In genomic region chr2:120594856-120595685, GRCh38 we compare ENCODE assay signal across 14 cellular contexts.
DNase-seq lines count a peak whose midpoint lies in the region; ATAC-seq, FAIRE-seq and TF ChIP-seq lines count a peak whose summit lies in the region.
"Had no signal": no experiment of that assay in that cellular context is flagged by ENCODE, and none has a peak within 500 bp of the region (broad histone marks: within the 10 kb centered on the region; RNA-seq: fewer than 3 reads in every experiment).

No MANE protein-coding gene starts in this region.

- POLR2A ChIA-PET in K562 (lab: Yijun Ruan, JAX): interaction anchor here (0.7 to 1.0 kb wide), 2 partner anchors 7 to 34 kb away, joined by 3 read pairs; no protein-coding TSS in a partner anchor

- H3K9ac ChIP-seq in K562 (ENCODE audit: insufficient read depth in 1 of 2, low read depth in 2 of 2, low read length in 2 of 2) (no peak overlapping the region), trophoblast cell (ENCODE audit: low read length) (no peak overlapping the region)

- CTCF ChIA-PET in K562 (lab: Yijun Ruan, JAX; ENCODE audit: low intra/inter-chr PET ratio): no interaction called here

- no peak for FAIRE-seq in K562 (lab: Jason Lieb, UNC)

- no peak overlapping the region for H4K91ac ChIP-seq in trophoblast cell (ENCODE audit: low read depth, low read length)

- no peaks in the 10 kb centered on the region for H3K79me1 ChIP-seq in trophoblast cell (ENCODE audit: low read length)

- H3K4me2 ChIP-seq in K562 (ENCODE audit: insufficient read depth, low read length): no peak overlapping the region
- H3K4me2 ChIP-seq in trophoblast cell (ENCODE audit: low read length): no peak overlapping the region
- H3K4me2 ChIP-seq: smooth muscle cell had no signal

- TF ChIP-seq RAD21 in K562 (CRISPR knock-in tag; conservative IDR thresholded peaks at IDR 0.05 in 1 of 2, IDR thresholded peaks at IDR 0.05 in 1 of 2): no peak

- no peaks in the 10 kb centered on the region for H3K79me2 ChIP-seq in K562 (ENCODE audit: control insufficient read depth, insufficient read depth, low read length)
- H3K79me2 ChIP-seq in trophoblast cell (ENCODE audit: control insufficient read depth, insufficient read depth, low read length, poor library complexity): no peaks in the 10 kb centered on the region

- H3K27me3 ChIP-seq in K562 (ENCODE audit: control insufficient read depth in 2 of 2, insufficient read depth in 2 of 2, low read length in 2 of 2) (peaks cover 5 to 60% of the 10 kb centered on the region in 2 experiments; a peak in 3 of 5 replicates), lung (ENCODE audit: control insufficient read depth, insufficient read depth) (no peaks in the 10 kb centered on the region), esophagus squamous epithelium (peaks cover 0 to 86% (median 0%) of the 10 kb centered on the region in 4 donors), trophoblast cell (ENCODE audit: insufficient read depth, low read length) (no peaks in the 10 kb centered on the region)

- peak; percentile 18 for DNase-seq in COLO668 (lab: John Stamatoyannopoulos, UW; ENCODE audit: unreplicated experiment)
- DNase-seq in HPDE6-E6E7 (ENCODE audit: extremely low spot score): peak; percentile 73
- peak; percentile 14 to 49 (median 39) for DNase-seq in K562 (ENCODE audit: extremely low read depth in 1 of 4, low spot score in 3 of 4)
- peak; percentile 43 for DNase-seq in lung (ENCODE audit: low spot score)
- DNase-seq in T-helper 2 cell: no peak
- DNase-seq in esophagus squamous epithelium (lab: John Stamatoyannopoulos, UW): no peak
- no peak for DNase-seq in trophoblast cell
- DNase-seq: erythroblast, natural killer cell, NCI-H446 treated with DMSO at 0.1 percent for 48 hours had no signal

- H3K4me3 ChIP-seq in K562 (no peak overlapping the region), lung (no peak overlapping the region), esophagus squamous epithelium (no peak overlapping the region), trophoblast cell (ENCODE audit: low read depth, low read length) (no peak overlapping the region)
- H3K4me3 ChIP-seq: HAP-1, smooth muscle cell had no signal

- no peak overlapping the region for H4K12ac ChIP-seq in trophoblast cell (ENCODE audit: low read depth, low read length)

- no peaks in the 10 kb centered on the region for H3K4me1 ChIP-seq in K562 (replicated peaks in 1 of 2; ENCODE audit: control insufficient read depth in 2 of 2, insufficient read depth in 2 of 2, low read length in 2 of 2)
- H3K4me1 ChIP-seq in lung (ENCODE audit: control insufficient read depth in 2 of 2, insufficient read depth in 2 of 2, low read length in 2 of 2): peaks cover 0 to 10% of the 10 kb centered on the region in 2 donors
- peaks cover 0 to 41% (median 19%) of the 10 kb centered on the region in 3 donors for H3K4me1 ChIP-seq in esophagus squamous epithelium
- peaks cover 0 to 4% of the 10 kb centered on the region in 2 experiments for H3K4me1 ChIP-seq in trophoblast cell (ENCODE audit: control insufficient read depth in 1 of 2, insufficient read depth in 2 of 2, low read length in 2 of 2)
- H3K4me1 ChIP-seq: HAP-1 had no signal

- H4K20me1 ChIP-seq in K562 (replicated peaks; ENCODE audit: control insufficient read depth, insufficient read depth, low read length): peaks cover 5% of the 10 kb centered on the region; the same call in 1 of the 2 replicates

- intact Hi-C loops in K562 (cut with micrococcal nuclease): no loop called here
- intact Hi-C loops in esophagus squamous epithelium (cut with DNase I): no loop called here

- TF ChIP-seq EP300 in K562 (IDR thresholded peaks at IDR 0.05; ENCODE audit: low read length): no peak

- no peak overlapping the region for H2BK120ac ChIP-seq in trophoblast cell (ENCODE audit: insufficient read depth, low read length, poor library complexity)

- H3K9me3 ChIP-seq in K562 (replicated peaks; ENCODE audit: control insufficient read depth, insufficient read depth, low read depth, low read length): no peaks in the 10 kb centered on the region
- peaks cover 0 to 2% of the 10 kb centered on the region in 2 donors for H3K9me3 ChIP-seq in lung (ENCODE audit: control insufficient read depth in 2 of 2, insufficient read depth in 1 of 2, low read length in 1 of 2)
- H3K9me3 ChIP-seq in esophagus squamous epithelium: no peaks in the 10 kb centered on the region
- H3K9me3 ChIP-seq in trophoblast cell (ENCODE audit: insufficient read depth, low read depth, low read length): no peaks in the 10 kb centered on the region
- H3K9me3 ChIP-seq: HAP-1 had no signal

- H3K27ac ChIP-seq in K562 (ENCODE audit: extremely low read depth, low read depth, low read length): no peak overlapping the region
- peak overlapping the region in 1 of 2 donors; percentile 5 for H3K27ac ChIP-seq in lung (ENCODE audit: low read depth in 1 of 2, low read length in 1 of 2)
- peak overlapping the region in 1 of 4 donors; percentile 81 for H3K27ac ChIP-seq in esophagus squamous epithelium
- no peak overlapping the region for H3K27ac ChIP-seq in trophoblast cell (ENCODE audit: low read depth, low read length)

- in situ Hi-C loops in K562 (cut with MboI): no loop called here

- H3K36me3 ChIP-seq in K562 (ENCODE audit: control insufficient read depth, insufficient read depth, low read length): no peaks in the 10 kb centered on the region
- no peaks in the 10 kb centered on the region for H3K36me3 ChIP-seq in lung (ENCODE audit: control insufficient read depth in 2 of 2, insufficient read depth in 2 of 2, low read length in 2 of 2)
- H3K36me3 ChIP-seq in esophagus squamous epithelium: no peaks in the 10 kb centered on the region
- no peaks in the 10 kb centered on the region for H3K36me3 ChIP-seq in trophoblast cell (ENCODE audit: control insufficient read depth in 1 of 2, insufficient read depth in 2 of 2, low read length in 2 of 2)
- H3K36me3 ChIP-seq: HAP-1 had no signal

- H2AK5ac ChIP-seq in trophoblast cell (ENCODE audit: low read length): no peak overlapping the region

- no peak overlapping the region for H2AFZ ChIP-seq in K562 (ENCODE audit: low read depth, low read length)
- H2AFZ ChIP-seq in trophoblast cell (ENCODE audit: insufficient read depth, low read length, poor library complexity): no peak overlapping the region

- H4K8ac ChIP-seq in trophoblast cell (ENCODE audit: low read depth, low read length): no peak overlapping the region

- H2BK12ac ChIP-seq in trophoblast cell (ENCODE audit: low read length): no peak overlapping the region

- TF ChIP-seq POLR2A in K562 (conservative IDR thresholded peaks at IDR 0.05) (no peak), esophagus squamous epithelium (IDR thresholded peaks at IDR 0.05) (no peak)

- no peak overlapping the region for H3K4ac ChIP-seq in trophoblast cell (ENCODE audit: low read depth, low read length)

- WGBS in K562 (ENCODE audit: insufficient coverage, low coverage, missing lambda C conversion rate): 1% methylated on average over 7 of the region's 8 CpGs
- 80 to 82% methylated on average over 8 of the region's 8 CpGs for WGBS in lung, 2 donors
- 52 to 56% methylated on average over 5 to 7 of the region's 8 CpGs for WGBS in esophagus squamous epithelium, 2 donors
- no CpG with 5 or more reads among the region's 8 CpGs for WGBS in trophoblast cell (ENCODE audit: extremely low coverage, insufficient coverage, insufficient read length)

- no peak overlapping the region for H3K18ac ChIP-seq in trophoblast cell (ENCODE audit: low read length)

- no peak for TF ChIP-seq CTCF in K562 (IDR thresholded peaks at IDR 0.05 in 2 of 3, conservative IDR thresholded peaks at IDR 0.05 in 1 of 3; ENCODE audit: insufficient read depth in 2 of 3, low read depth in 1 of 3, low read length in 3 of 3)
- TF ChIP-seq CTCF in lung (IDR thresholded peaks at IDR 0.05; ENCODE audit: control extremely low read depth, extremely low read depth): no peak
- no peak for TF ChIP-seq CTCF in esophagus squamous epithelium (IDR thresholded peaks at IDR 0.05)

- no peak overlapping the region for H3K14ac ChIP-seq in trophoblast cell (ENCODE audit: low read length)

- no peaks in the 10 kb centered on the region for H3K9me1 ChIP-seq in K562 (ENCODE audit: control insufficient read depth, insufficient read depth, low read length)

- H3K23ac ChIP-seq in trophoblast cell (ENCODE audit: low read length): no peak overlapping the region

- peak; percentile 82 for ATAC-seq in K562
- ATAC-seq in lung (ENCODE audit: insufficient read depth, low FRiP score): no peak
- no peak for ATAC-seq in GM21737 (IDR thresholded peaks at IDR 0.05; ENCODE audit: unreplicated experiment)
- ATAC-seq: activated T-helper 17 cell treated with anti-CD3 and anti-CD28 coated beads, Interleukin-2, amount 50 U/mL, for 72 hours; natural killer cell had no signal

- no TSS peak for BruUV-seq in K562 (replicated peaks; lab: Mats Ljungman, UMichigan)

- no peak overlapping the region for H2BK5ac ChIP-seq in trophoblast cell (ENCODE audit: low read depth, low read length, poor library complexity)

TF ChIP-seq in K562, 482 proteins besides CTCF, POLR2A, EP300 and RAD21:
- TF ChIP-seq PKNOX1 (IDR thresholded peaks at IDR 0.05): peak; percentile 41; the same call in 1 of the 2 replicates
- TF ChIP-seq, protein P1, sequence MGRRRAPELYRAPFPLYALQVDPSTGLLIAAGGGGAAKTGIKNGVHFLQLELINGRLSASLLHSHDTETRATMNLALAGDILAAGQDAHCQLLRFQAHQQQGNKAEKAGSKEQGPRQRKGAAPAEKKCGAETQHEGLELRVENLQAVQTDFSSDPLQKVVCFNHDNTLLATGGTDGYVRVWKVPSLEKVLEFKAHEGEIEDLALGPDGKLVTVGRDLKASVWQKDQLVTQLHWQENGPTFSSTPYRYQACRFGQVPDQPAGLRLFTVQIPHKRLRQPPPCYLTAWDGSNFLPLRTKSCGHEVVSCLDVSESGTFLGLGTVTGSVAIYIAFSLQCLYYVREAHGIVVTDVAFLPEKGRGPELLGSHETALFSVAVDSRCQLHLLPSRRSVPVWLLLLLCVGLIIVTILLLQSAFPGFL (CRISPR knock-in tag; IDR thresholded peaks at IDR 0.05): no peak
- TF ChIP-seq NFXL1 (CRISPR knock-in tag; IDR thresholded peaks at IDR 0.05): no peak

Comparison
In these comparisons a context has a peak if more than half of its experiments do, and no peak if none do; other contexts are left out.
1. DNase-seq: peak in COLO668 (single experiment), HPDE6-E6E7 (single experiment), K562 (4 of 4) and lung (single experiment); none in T-helper 2 cell (0 of 5), esophagus squamous epithelium (single experiment) and trophoblast cell (0 of 2).